ENCODE assay signal across 14 cellular contexts in genomic region chr6:51559059-51559458, GRCh38.
A peak's percentile ranks its signal among the peaks of the same experiment; 100 is the strongest.
DNase-seq lines count a peak whose midpoint lies in the region; ATAC-seq and TF ChIP-seq lines count a peak whose summit lies in the region.
"Had no signal": no experiment of that assay in that cellular context is flagged by ENCODE, and none has a peak within 500 bp of the region (broad histone marks: within the 10 kb centered on the region; RNA-seq: fewer than 3 reads in every experiment).

No MANE protein-coding gene starts in this region.

- H3K4me3 ChIP-seq in WERI-Rb-1 (ENCODE audit: low read depth, low read length), result no peak overlapping the region
- H3K4me3 ChIP-seq: esophagus muscularis mucosa, upper lobe of left lung had no signal

- H3K27me3 ChIP-seq in WERI-Rb-1 (ENCODE audit: insufficient read depth, low read depth, severe bottlenecking), result no peaks in the 10 kb centered on the region
- H3K27me3 ChIP-seq: esophagus muscularis mucosa, upper lobe of left lung had no signal

- H3K4me1 Mint-ChIP-seq in activated CD8-positive, alpha-beta memory T cell treated with anti-CD3 and anti-CD28 coated beads, Interleukin-2, amount 10 ng/mL, durations not matched to agents 7 days and 5 days, result no peaks in the 10 kb centered on the region

- H3K9me3 Mint-ChIP-seq in activated CD8-positive, alpha-beta memory T cell treated with anti-CD3 and anti-CD28 coated beads, Interleukin-2, amount 10 ng/mL, durations not matched to agents 7 days and 5 days (ENCODE audit: low read depth), result peaks cover 2% of the 10 kb centered on the region

- H3K9me3 ChIP-seq in KOPT-K1 (ENCODE audit: insufficient read depth, low read length, poor library complexity, severe bottlenecking) (peaks cover 7% of the 10 kb centered on the region), WERI-Rb-1 (ENCODE audit: severe bottlenecking) (no peaks in the 10 kb centered on the region)
- H3K9me3 ChIP-seq: esophagus muscularis mucosa, upper lobe of left lung had no signal

- H3K27me3 Mint-ChIP-seq in activated CD8-positive, alpha-beta memory T cell treated with anti-CD3 and anti-CD28 coated beads, Interleukin-2, amount 10 ng/mL, durations not matched to agents 7 days and 5 days, result no peaks in the 10 kb centered on the region

- no peak overlapping the region for H3K4me3 Mint-ChIP-seq in activated CD8-positive, alpha-beta memory T cell treated with anti-CD3 and anti-CD28 coated beads, Interleukin-2, amount 10 ng/mL, durations not matched to agents 7 days and 5 days
- H3K4me3 Mint-ChIP-seq: naive thymus-derived CD4-positive, alpha-beta T cell had no signal

- H3K36me3 ChIP-seq in KOPT-K1 (ENCODE audit: insufficient read depth, low read length) (no peaks in the 10 kb centered on the region), WERI-Rb-1 (no peaks in the 10 kb centered on the region)
- H3K36me3 ChIP-seq: esophagus muscularis mucosa, upper lobe of left lung had no signal

- peak; percentile 56 for TF ChIP-seq CTCF in WERI-Rb-1 (IDR thresholded peaks at IDR 0.05; ENCODE audit: low read depth, low read length)

- H3K36me3 Mint-ChIP-seq in activated CD8-positive, alpha-beta memory T cell treated with anti-CD3 and anti-CD28 coated beads, Interleukin-2, amount 10 ng/mL, durations not matched to agents 7 days and 5 days, result no peaks in the 10 kb centered on the region
- H3K36me3 Mint-ChIP-seq: naive thymus-derived CD4-positive, alpha-beta T cell had no signal

- DNase-seq in DMS53 treated with DMSO at 0.1 percent for 48 hours (lab: John Stamatoyannopoulos, UW; ENCODE audit: unreplicated experiment) (peak; percentile 79), WERI-Rb-1 (peak; percentile 46), left lobe of liver (ENCODE audit: low spot score) (peak; percentile 50), nucleus accumbens (lab: John Stamatoyannopoulos, UW) (no peak), cerebellar nuclear complex (lab: John Stamatoyannopoulos, UW) (no peak), cortex of kidney (lab: John Stamatoyannopoulos, UW) (no peak)
- no peak for DNase-seq in activated CD8-positive, alpha-beta memory T cell treated with anti-CD3 and anti-CD28 coated beads, Interleukin-2, amount 10 ng/mL, durations not matched to agents 7 days and 5 days
- DNase-seq: activated CD4-positive, alpha-beta T cell treated with anti-CD3 and anti-CD28 coated beads for 48 hours; Kasumi-1; naive thymus-derived CD4-positive, alpha-beta T cell; NCI-H446 had no signal

- CTCF ChIA-PET in activated CD8-positive, alpha-beta memory T cell treated with anti-CD3 and anti-CD28 coated beads, Interleukin-2, amount 10 ng/mL, durations not matched to agents 7 days and 5 days (lab: Charles Lee), result no interaction called here

- peak; percentile 99 for ATAC-seq in left lobe of liver
- ATAC-seq in activated CD8-positive, alpha-beta memory T cell treated with anti-CD3 and anti-CD28 coated beads, Interleukin-2, amount 10 ng/mL, durations not matched to agents 7 days and 5 days, result no peak
- ATAC-seq: naive thymus-derived CD4-positive, alpha-beta T cell had no signal

- H3K27ac ChIP-seq in KOPT-K1 (ENCODE audit: low read depth, low read length, poor library complexity, severe bottlenecking) (peak overlapping the region; percentile 94), WERI-Rb-1 (no peak overlapping the region)
- H3K27ac ChIP-seq: esophagus muscularis mucosa, upper lobe of left lung had no signal

- H3K27ac Mint-ChIP-seq in activated CD8-positive, alpha-beta memory T cell treated with anti-CD3 and anti-CD28 coated beads, Interleukin-2, amount 10 ng/mL, durations not matched to agents 7 days and 5 days, result no peak overlapping the region
- H3K27ac Mint-ChIP-seq: naive thymus-derived CD4-positive, alpha-beta T cell had no signal

Comparison
In these comparisons a context has a peak if more than half of its experiments do, and no peak if none do; other contexts are left out.
1. DNase-seq: peak in DMS53 treated with DMSO at 0.1 percent for 48 hours (single experiment), WERI-Rb-1 (single experiment) and left lobe of liver (single experiment); none in nucleus accumbens (0 of 56), activated CD8-positive, alpha-beta memory T cell treated with anti-CD3 and anti-CD28 coated beads, Interleukin-2, amount 10 ng/mL, durations not matched to agents 7 days and 5 days (single experiment), cerebellar nuclear complex (0 of 2) and cortex of kidney (single experiment).